Comparison of ENCODE assay signal across 8 cellular contexts in genomic region chr18:59900222-59901128, GRCh38. TPM values are rescaled to one million over a fixed set of nuclear protein-coding genes. Genes with fewer than 3 reads are reported as not detected.
A peak's percentile ranks its signal among the peaks of the same experiment; 100 is the strongest.
DNase-seq lines count a peak whose midpoint lies in the region; ATAC-seq and TF ChIP-seq lines count a peak whose summit lies in the region.

No MANE protein-coding gene starts in this region.

- H3K4me3 Mint-ChIP-seq in activated T-helper 1 cell treated with anti-CD3 and anti-CD28 coated beads, Interleukin-12 subunit alpha, Interleukin-12 subunit beta, Interleukin-2, Interleukin-4 antibody, amounts not matched to agents 30 ng/mL and 10 ng/mL and 1 ng/mL, durations not matched to agents 14 hours and 24 hours and 36 hours, result peak overlapping the region; percentile 97

- H3K27ac ChIP-seq in HUES64 (ENCODE audit: low read depth, low read length), result peak overlapping the region; percentile 97
- peak overlapping the region; percentile 73 for H3K27ac ChIP-seq in Panc1 (ENCODE audit: low read length)
- H3K27ac ChIP-seq in gastroesophageal sphincter, result peak overlapping the region in 3 of 4 donors; percentile 81 to 84 (median 82)

- WGBS in HUES64, result under 1% methylated on average over 49 of the region's 51 CpGs
- WGBS in gastroesophageal sphincter (ENCODE audit: low coverage in 1 of 2), 2 donors, result 1 to 9% methylated on average over 12 to 14 of the region's 51 CpGs

- no peak for TF ChIP-seq POLR2A in gastroesophageal sphincter (IDR thresholded peaks at IDR 0.05)

- DNase-seq in DMS 273 treated with DMSO at 0.1 percent for 48 hours (lab: John Stamatoyannopoulos, UW), result peak; percentile 60
- no peak for DNase-seq in Panc1 (ENCODE audit: low read depth, low spot score)
- peak; percentile 62 for DNase-seq in activated T-helper 1 cell treated with anti-CD3 and anti-CD28 coated beads, Interleukin-12 subunit alpha, Interleukin-12 subunit beta, Interleukin-2, Interleukin-4 antibody, amounts not matched to agents 30 ng/mL and 10 ng/mL and 1 ng/mL, durations not matched to agents 14 hours and 24 hours and 36 hours (ENCODE audit: low spot score)
- DNase-seq in pons (ENCODE audit: low spot score), result peak; percentile 30
- no peak for DNase-seq in cerebellar nuclear complex (lab: John Stamatoyannopoulos, UW)

- POLR2A ChIA-PET in Panc1 (lab: Charles Lee), result no interaction called here

- CTCF ChIA-PET in Panc1 (lab: Charles Lee), result no interaction called here

- TF ChIP-seq CTCF in Panc1 (IDR thresholded peaks at IDR 0.05) (no peak), gastroesophageal sphincter (IDR thresholded peaks at IDR 0.05) (no peak)

- no peak for TF ChIP-seq EP300 in gastroesophageal sphincter (IDR thresholded peaks at IDR 0.05)

- peaks cover 3% of the 10 kb centered on the region for H3K9me3 Mint-ChIP-seq in activated T-helper 1 cell treated with anti-CD3 and anti-CD28 coated beads, Interleukin-12 subunit alpha, Interleukin-12 subunit beta, Interleukin-2, Interleukin-4 antibody, amounts not matched to agents 30 ng/mL and 10 ng/mL and 1 ng/mL, durations not matched to agents 14 hours and 24 hours and 36 hours

- in situ Hi-C loops in Panc1 (cut with HindIII; ENCODE audit: low pct_unique_long_range_greater_than_20kb, low sequenced_read_pairs), result no loop called here

- H3K27me3 ChIP-seq in HUES64 (ENCODE audit: insufficient read depth, low read length) (peaks cover 38% of the 10 kb centered on the region; the same call in 1 of the 2 replicates), Panc1 (ENCODE audit: control insufficient read depth, insufficient read depth, low read length) (no peaks in the 10 kb centered on the region), gastroesophageal sphincter (peaks cover 43% of the 10 kb centered on the region)

- H3K4me3 ChIP-seq in HUES64 (ENCODE audit: low read length), result peak overlapping the region; percentile 89
- peak overlapping the region; percentile 67 to 75 for H3K4me3 ChIP-seq in Panc1 (ENCODE audit: low read depth in 2 of 2, low read length in 2 of 2)
- H3K4me3 ChIP-seq in gastroesophageal sphincter, result peak overlapping the region; percentile 23 to 72

- H3K4me1 ChIP-seq in HUES64 (ENCODE audit: insufficient read depth, low read length) (peaks cover 57% of the 10 kb centered on the region), Panc1 (ENCODE audit: control insufficient read depth, insufficient read depth, low read length) (peaks cover 12% of the 10 kb centered on the region; the same call in 1 of the 2 replicates), gastroesophageal sphincter (peaks cover 0 to 30% (median 7%) of the 10 kb centered on the region in 3 donors)

- H3K27ac Mint-ChIP-seq in activated T-helper 1 cell treated with anti-CD3 and anti-CD28 coated beads, Interleukin-12 subunit alpha, Interleukin-12 subunit beta, Interleukin-2, Interleukin-4 antibody, amounts not matched to agents 30 ng/mL and 10 ng/mL and 1 ng/mL, durations not matched to agents 14 hours and 24 hours and 36 hours, result peak overlapping the region; percentile 99

- peaks cover 40% of the 10 kb centered on the region for H3K36me3 Mint-ChIP-seq in activated T-helper 1 cell treated with anti-CD3 and anti-CD28 coated beads, Interleukin-12 subunit alpha, Interleukin-12 subunit beta, Interleukin-2, Interleukin-4 antibody, amounts not matched to agents 30 ng/mL and 10 ng/mL and 1 ng/mL, durations not matched to agents 14 hours and 24 hours and 36 hours (ENCODE audit: low read depth)

- H3K4me1 Mint-ChIP-seq in activated T-helper 1 cell treated with anti-CD3 and anti-CD28 coated beads, Interleukin-12 subunit alpha, Interleukin-12 subunit beta, Interleukin-2, Interleukin-4 antibody, amounts not matched to agents 30 ng/mL and 10 ng/mL and 1 ng/mL, durations not matched to agents 14 hours and 24 hours and 36 hours (ENCODE audit: low read depth), result peaks cover 51% of the 10 kb centered on the region

- H3K36me3 ChIP-seq in HUES64 (ENCODE audit: insufficient read depth, low read length) (peaks cover 28% of the 10 kb centered on the region), Panc1 (ENCODE audit: control insufficient read depth, insufficient read depth, low read length) (peaks cover 2% of the 10 kb centered on the region), gastroesophageal sphincter (no peaks in the 10 kb centered on the region)

- BruUV-seq in Panc1 (replicated peaks; lab: Mats Ljungman, UMichigan), result no TSS peak

- no peaks in the 10 kb centered on the region for H3K27me3 Mint-ChIP-seq in activated T-helper 1 cell treated with anti-CD3 and anti-CD28 coated beads, Interleukin-12 subunit alpha, Interleukin-12 subunit beta, Interleukin-2, Interleukin-4 antibody, amounts not matched to agents 30 ng/mL and 10 ng/mL and 1 ng/mL, durations not matched to agents 14 hours and 24 hours and 36 hours (ENCODE audit: insufficient read depth)

- peak; percentile 21 for ATAC-seq in GM21381 (IDR thresholded peaks at IDR 0.05; ENCODE audit: unreplicated experiment)
- peak; percentile 60 for ATAC-seq in Panc1
- ATAC-seq in gastroesophageal sphincter, result peak; percentile 16

- intact Hi-C loops in Panc1 (cut with micrococcal nuclease; ENCODE audit: unreplicated experiment), result no loop called here
- intact Hi-C loops in activated T-helper 1 cell treated with anti-CD3 and anti-CD28 coated beads, Interleukin-12 subunit alpha, Interleukin-12 subunit beta, Interleukin-2, Interleukin-4 antibody, amounts not matched to agents 30 ng/mL and 10 ng/mL and 1 ng/mL, durations not matched to agents 14 hours and 24 hours and 36 hours (cut with micrococcal nuclease), result loop anchor here (1.0 to 5.0 kb wide), 2 partner anchors 87 to 761 kb away; partner anchors contain the start of gene SEC11C

- H3K9me3 ChIP-seq in HUES64 (ENCODE audit: insufficient read depth, low read depth, low read length) (no peaks in the 10 kb centered on the region), Panc1 (ENCODE audit: control insufficient read depth, insufficient read depth, low read depth, low read length) (no peaks in the 10 kb centered on the region), gastroesophageal sphincter (no peaks in the 10 kb centered on the region)

- H3K9ac ChIP-seq in HUES64 (ENCODE audit: low read depth, low read length), result peak overlapping the region; percentile 93

RNA-seq across cellular contexts. Expression of gene PMAIP1, which starts 0.7 kb away (rescaled TPM):
- polyA plus RNA-seq in HUES64 (2013, experiment 1 of 2), result 63.6 TPM
- polyA plus RNA-seq in HUES64 (2013, experiment 2 of 2), result 70.6 TPM
- total RNA-seq in Panc1 (2021; ENCODE audit: unreplicated experiment) (7.7 TPM), gastroesophageal sphincter (1 to 10 TPM in 3 of 4 donors, not detected in 1; 1.2 to 2.7 (median 1.3) TPM)
- polyA plus RNA-seq in Panc1 (2012; ENCODE audit: insufficient read length), result 5.5 TPM
- total RNA-seq in activated T-helper 1 cell treated with anti-CD3 and anti-CD28 coated beads, Interleukin-12 subunit alpha, Interleukin-12 subunit beta, Interleukin-2, Interleukin-4 antibody, amounts not matched to agents 30 ng/mL and 10 ng/mL and 1 ng/mL, durations not matched to agents 14 hours and 24 hours and 36 hours, result 57.2 and 59.5 TPM in 2 replicates

Comparison
In these comparisons a context has a peak if more than half of its experiments do, and no peak if none do; other contexts are left out.
1. DNase-seq: peak in DMS 273 treated with DMSO at 0.1 percent for 48 hours (single experiment), activated T-helper 1 cell treated with anti-CD3 and anti-CD28 coated beads, Interleukin-12 subunit alpha, Interleukin-12 subunit beta, Interleukin-2, Interleukin-4 antibody, amounts not matched to agents 30 ng/mL and 10 ng/mL and 1 ng/mL, durations not matched to agents 14 hours and 24 hours and 36 hours (single experiment) and pons (single experiment); none in Panc1 (single experiment) and cerebellar nuclear complex (0 of 2).
2. Peak in every context shown above with its lines, with median percentiles within 50 percentile points of each other: ATAC-seq, H3K27ac ChIP-seq and H3K4me3 ChIP-seq.